ENCODE assay signal across 2 cellular contexts in the genomic region with DNA sequence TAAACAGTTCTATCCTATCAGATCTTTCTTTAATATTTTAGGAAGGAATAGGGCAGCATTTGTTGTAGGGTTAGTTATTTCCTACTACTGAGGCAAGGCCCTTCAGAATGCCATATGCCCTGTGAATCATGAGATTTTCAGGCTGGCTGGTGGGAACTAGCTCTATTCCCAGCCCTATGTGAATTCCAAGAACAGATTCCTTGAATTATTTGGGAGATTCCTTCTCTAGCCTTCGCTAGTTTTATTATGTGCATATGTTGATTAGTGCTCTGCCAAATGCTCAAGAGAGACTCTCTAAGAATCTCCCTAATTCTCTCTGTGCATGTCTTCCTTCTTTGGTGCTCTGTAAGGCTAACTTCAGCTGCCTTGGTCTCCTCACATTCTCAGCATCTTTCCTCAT.
TF ChIP-seq lines count a peak whose summit lies in the region.

No MANE protein-coding gene starts in this region.

TF ChIP-seq in GM23338, 12 proteins besides CTCF, POLR2A, EP300 and RAD21:
- TF ChIP-seq, protein P1, sequence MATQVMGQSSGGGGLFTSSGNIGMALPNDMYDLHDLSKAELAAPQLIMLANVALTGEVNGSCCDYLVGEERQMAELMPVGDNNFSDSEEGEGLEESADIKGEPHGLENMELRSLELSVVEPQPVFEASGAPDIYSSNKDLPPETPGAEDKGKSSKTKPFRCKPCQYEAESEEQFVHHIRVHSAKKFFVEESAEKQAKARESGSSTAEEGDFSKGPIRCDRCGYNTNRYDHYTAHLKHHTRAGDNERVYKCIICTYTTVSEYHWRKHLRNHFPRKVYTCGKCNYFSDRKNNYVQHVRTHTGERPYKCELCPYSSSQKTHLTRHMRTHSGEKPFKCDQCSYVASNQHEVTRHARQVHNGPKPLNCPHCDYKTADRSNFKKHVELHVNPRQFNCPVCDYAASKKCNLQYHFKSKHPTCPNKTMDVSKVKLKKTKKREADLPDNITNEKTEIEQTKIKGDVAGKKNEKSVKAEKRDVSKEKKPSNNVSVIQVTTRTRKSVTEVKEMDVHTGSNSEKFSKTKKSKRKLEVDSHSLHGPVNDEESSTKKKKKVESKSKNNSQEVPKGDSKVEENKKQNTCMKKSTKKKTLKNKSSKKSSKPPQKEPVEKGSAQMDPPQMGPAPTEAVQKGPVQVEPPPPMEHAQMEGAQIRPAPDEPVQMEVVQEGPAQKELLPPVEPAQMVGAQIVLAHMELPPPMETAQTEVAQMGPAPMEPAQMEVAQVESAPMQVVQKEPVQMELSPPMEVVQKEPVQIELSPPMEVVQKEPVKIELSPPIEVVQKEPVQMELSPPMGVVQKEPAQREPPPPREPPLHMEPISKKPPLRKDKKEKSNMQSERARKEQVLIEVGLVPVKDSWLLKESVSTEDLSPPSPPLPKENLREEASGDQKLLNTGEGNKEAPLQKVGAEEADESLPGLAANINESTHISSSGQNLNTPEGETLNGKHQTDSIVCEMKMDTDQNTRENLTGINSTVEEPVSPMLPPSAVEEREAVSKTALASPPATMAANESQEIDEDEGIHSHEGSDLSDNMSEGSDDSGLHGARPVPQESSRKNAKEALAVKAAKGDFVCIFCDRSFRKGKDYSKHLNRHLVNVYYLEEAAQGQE (IDR thresholded peaks at IDR 0.05; ENCODE audit: unreplicated experiment), result no peak
- TF ChIP-seq JUNB (IDR thresholded peaks at IDR 0.05; ENCODE audit: unreplicated experiment), result no peak
- TF ChIP-seq, protein P2, sequence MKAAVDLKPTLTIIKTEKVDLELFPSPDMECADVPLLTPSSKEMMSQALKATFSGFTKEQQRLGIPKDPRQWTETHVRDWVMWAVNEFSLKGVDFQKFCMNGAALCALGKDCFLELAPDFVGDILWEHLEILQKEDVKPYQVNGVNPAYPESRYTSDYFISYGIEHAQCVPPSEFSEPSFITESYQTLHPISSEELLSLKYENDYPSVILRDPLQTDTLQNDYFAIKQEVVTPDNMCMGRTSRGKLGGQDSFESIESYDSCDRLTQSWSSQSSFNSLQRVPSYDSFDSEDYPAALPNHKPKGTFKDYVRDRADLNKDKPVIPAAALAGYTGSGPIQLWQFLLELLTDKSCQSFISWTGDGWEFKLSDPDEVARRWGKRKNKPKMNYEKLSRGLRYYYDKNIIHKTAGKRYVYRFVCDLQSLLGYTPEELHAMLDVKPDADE (IDR thresholded peaks at IDR 0.05), result no peak
- TF ChIP-seq, protein P3, sequence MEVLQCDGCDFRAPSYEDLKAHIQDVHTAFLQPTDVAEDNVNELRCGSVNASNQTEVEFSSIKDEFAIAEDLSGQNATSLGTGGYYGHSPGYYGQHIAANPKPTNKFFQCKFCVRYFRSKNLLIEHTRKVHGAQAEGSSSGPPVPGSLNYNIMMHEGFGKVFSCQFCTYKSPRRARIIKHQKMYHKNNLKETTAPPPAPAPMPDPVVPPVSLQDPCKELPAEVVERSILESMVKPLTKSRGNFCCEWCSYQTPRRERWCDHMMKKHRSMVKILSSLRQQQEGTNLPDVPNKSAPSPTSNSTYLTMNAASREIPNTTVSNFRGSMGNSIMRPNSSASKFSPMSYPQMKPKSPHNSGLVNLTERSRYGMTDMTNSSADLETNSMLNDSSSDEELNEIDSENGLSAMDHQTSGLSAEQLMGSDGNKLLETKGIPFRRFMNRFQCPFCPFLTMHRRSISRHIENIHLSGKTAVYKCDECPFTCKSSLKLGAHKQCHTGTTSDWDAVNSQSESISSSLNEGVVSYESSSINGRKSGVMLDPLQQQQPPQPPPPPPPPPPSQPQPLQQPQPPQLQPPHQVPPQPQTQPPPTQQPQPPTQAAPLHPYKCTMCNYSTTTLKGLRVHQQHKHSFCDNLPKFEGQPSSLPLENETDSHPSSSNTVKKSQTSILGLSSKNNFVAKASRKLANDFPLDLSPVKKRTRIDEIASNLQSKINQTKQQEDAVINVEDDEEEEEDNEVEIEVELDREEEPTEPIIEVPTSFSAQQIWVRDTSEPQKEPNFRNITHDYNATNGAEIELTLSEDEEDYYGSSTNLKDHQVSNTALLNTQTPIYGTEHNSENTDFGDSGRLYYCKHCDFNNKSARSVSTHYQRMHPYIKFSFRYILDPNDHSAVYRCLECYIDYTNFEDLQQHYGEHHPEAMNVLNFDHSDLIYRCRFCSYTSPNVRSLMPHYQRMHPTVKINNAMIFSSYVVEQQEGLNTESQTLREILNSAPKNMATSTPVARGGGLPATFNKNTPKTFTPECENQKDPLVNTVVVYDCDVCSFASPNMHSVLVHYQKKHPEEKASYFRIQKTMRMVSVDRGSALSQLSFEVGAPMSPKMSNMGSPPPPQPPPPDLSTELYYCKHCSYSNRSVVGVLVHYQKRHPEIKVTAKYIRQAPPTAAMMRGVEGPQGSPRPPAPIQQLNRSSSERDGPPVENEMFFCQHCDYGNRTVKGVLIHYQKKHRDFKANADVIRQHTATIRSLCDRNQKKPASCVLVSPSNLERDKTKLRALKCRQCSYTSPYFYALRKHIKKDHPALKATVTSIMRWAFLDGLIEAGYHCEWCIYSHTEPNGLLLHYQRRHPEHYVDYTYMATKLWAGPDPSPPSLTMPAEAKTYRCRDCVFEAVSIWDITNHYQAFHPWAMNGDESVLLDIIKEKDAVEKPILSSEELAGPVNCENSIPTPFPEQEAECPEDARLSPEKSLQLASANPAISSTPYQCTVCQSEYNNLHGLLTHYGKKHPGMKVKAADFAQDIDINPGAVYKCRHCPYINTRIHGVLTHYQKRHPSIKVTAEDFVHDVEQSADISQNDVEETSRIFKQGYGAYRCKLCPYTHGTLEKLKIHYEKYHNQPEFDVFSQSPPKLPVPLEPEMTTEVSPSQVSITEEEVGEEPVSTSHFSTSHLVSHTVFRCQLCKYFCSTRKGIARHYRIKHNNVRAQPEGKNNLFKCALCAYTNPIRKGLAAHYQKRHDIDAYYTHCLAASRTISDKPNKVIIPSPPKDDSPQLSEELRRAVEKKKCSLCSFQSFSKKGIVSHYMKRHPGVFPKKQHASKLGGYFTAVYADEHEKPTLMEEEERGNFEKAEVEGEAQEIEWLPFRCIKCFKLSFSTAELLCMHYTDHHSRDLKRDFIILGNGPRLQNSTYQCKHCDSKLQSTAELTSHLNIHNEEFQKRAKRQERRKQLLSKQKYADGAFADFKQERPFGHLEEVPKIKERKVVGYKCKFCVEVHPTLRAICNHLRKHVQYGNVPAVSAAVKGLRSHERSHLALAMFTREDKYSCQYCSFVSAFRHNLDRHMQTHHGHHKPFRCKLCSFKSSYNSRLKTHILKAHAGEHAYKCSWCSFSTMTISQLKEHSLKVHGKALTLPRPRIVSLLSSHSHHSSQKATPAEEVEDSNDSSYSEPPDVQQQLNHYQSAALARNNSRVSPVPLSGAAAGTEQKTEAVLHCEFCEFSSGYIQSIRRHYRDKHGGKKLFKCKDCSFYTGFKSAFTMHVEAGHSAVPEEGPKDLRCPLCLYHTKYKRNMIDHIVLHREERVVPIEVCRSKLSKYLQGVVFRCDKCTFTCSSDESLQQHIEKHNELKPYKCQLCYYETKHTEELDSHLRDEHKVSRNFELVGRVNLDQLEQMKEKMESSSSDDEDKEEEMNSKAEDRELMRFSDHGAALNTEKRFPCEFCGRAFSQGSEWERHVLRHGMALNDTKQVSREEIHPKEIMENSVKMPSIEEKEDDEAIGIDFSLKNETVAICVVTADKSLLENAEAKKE (CRISPR knock-in tag; IDR thresholded peaks at IDR 0.05), result no peak

TF ChIP-seq in H1, 55 proteins besides CTCF, POLR2A, EP300 and RAD21:
- peak; percentile 65; the same call in 1 of the 2 replicates for TF ChIP-seq TEAD4 (IDR thresholded peaks at IDR 0.05; ENCODE audit: low read depth, low read length)
- no peak for TF ChIP-seq SIN3A (conservative IDR thresholded peaks at IDR 0.05 in 1 of 2, IDR thresholded peaks at IDR 0.05 in 1 of 2; ENCODE audit: low read depth in 1 of 2, low read length in 2 of 2)
